Comparison of ENCODE assay signal across 8 cellular contexts in the genomic region with DNA sequence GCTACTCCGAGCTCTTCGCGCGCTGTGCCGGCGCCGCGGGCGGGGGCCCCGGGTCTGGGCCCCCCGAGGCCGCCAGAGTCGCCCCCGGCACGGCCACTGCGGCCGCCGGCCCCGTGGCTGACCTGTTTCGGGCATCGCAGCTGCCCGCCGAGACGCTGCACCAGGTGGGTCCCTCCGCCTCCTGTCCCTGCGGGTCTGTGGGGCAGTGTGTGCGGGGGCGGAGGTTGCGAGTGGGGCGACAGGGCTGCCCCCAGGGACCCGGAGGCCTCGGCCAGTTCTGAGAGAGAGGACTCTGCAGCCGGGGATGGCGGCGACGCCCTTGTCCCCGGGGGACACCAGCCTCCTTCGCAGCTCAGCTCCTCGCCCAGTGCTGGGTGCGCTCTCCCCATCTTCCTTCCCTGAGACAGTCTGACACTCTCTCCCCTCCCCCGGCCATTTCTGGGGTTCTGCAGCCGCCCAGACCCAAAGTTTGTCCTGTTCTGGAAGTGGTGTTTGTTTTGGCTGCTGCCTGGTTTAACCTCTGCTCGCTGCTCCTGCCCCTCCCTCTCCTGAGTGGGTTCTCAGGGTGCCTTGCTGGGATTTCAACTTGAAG. TPM values are rescaled to one million over a fixed set of nuclear protein-coding genes. Genes with fewer than 3 reads are reported as not detected.
A peak's percentile ranks its signal among the peaks of the same experiment; 100 is the strongest.
DNase-seq lines count a peak whose midpoint lies in the region; ATAC-seq and TF ChIP-seq lines count a peak whose summit lies in the region.

No MANE protein-coding gene starts in this region.

- peaks cover 19% of the 10 kb centered on the region for H3K27me3 Mint-ChIP-seq in activated CD4-positive, alpha-beta T cell treated with anti-CD3 and anti-CD28 coated beads, Interleukin-2, amount 10 ng/mL, durations not matched to agents 24 days and 14 days
- peaks cover 77% of the 10 kb centered on the region for H3K27me3 Mint-ChIP-seq in neural crest cell (ENCODE audit: low read depth)

- peak overlapping the region; percentile 44 for H3K4me3 ChIP-seq in epithelial cell of esophagus (ENCODE audit: low read length)

- no peaks in the 10 kb centered on the region for H3K9me3 Mint-ChIP-seq in activated CD4-positive, alpha-beta T cell treated with anti-CD3 and anti-CD28 coated beads, Interleukin-2, amount 10 ng/mL, durations not matched to agents 24 days and 14 days
- H3K9me3 Mint-ChIP-seq in neural crest cell: no peaks in the 10 kb centered on the region

- in situ Hi-C loops in KBM-7 (cut with MboI; ENCODE audit: low pct_unique_long_range_greater_than_20kb, low sequenced_read_pairs): no loop called here

- peak; percentile 15 for DNase-seq in NCI-H82 (lab: John Stamatoyannopoulos, UW)
- no peak for DNase-seq in NCI-H82 treated with DMSO at 0.1 percent for 48 hours (lab: John Stamatoyannopoulos, UW; ENCODE audit: unreplicated experiment)
- peak; percentile 56 for DNase-seq in activated CD4-positive, alpha-beta T cell treated with anti-CD3 and anti-CD28 coated beads, Interleukin-2, amount 10 ng/mL, durations not matched to agents 24 days and 14 days
- DNase-seq in epithelial cell of esophagus (ENCODE audit: low read depth): no peak
- DNase-seq in neural crest cell (ENCODE audit: low read depth, low spot score): no peak
- DNase-seq in KBM-7: no peak
- DNase-seq in NCI-H128 (lab: John Stamatoyannopoulos, UW; ENCODE audit: unreplicated experiment): no peak

- peaks cover 2% of the 10 kb centered on the region for H3K4me1 Mint-ChIP-seq in activated CD4-positive, alpha-beta T cell treated with anti-CD3 and anti-CD28 coated beads, Interleukin-2, amount 10 ng/mL, durations not matched to agents 24 days and 14 days
- H3K4me1 Mint-ChIP-seq in neural crest cell: peaks cover 3% of the 10 kb centered on the region

- peak; percentile 40 for ATAC-seq in HG03045 (IDR thresholded peaks at IDR 0.05; ENCODE audit: unreplicated experiment)

- peak overlapping the region; percentile 80 for H3K4me3 Mint-ChIP-seq in activated CD4-positive, alpha-beta T cell treated with anti-CD3 and anti-CD28 coated beads, Interleukin-2, amount 10 ng/mL, durations not matched to agents 24 days and 14 days
- H3K4me3 Mint-ChIP-seq in neural crest cell: peak overlapping the region; percentile 93

- intact Hi-C loops in activated CD4-positive, alpha-beta T cell treated with anti-CD3 and anti-CD28 coated beads, Interleukin-2, amount 10 ng/mL, durations not matched to agents 24 days and 14 days (cut with micrococcal nuclease): no loop called here

- TF ChIP-seq CTCF in epithelial cell of esophagus (IDR thresholded peaks at IDR 0.05; ENCODE audit: insufficient read depth, low read depth, low read length, missing control alignments) (no peak), neural crest cell (conservative IDR thresholded peaks at IDR 0.05) (no peak)

- no peaks in the 10 kb centered on the region for H3K36me3 Mint-ChIP-seq in activated CD4-positive, alpha-beta T cell treated with anti-CD3 and anti-CD28 coated beads, Interleukin-2, amount 10 ng/mL, durations not matched to agents 24 days and 14 days (ENCODE audit: low read depth)
- H3K36me3 Mint-ChIP-seq in neural crest cell (ENCODE audit: low read depth): no peaks in the 10 kb centered on the region

- no peak overlapping the region for H3K27ac Mint-ChIP-seq in activated CD4-positive, alpha-beta T cell treated with anti-CD3 and anti-CD28 coated beads, Interleukin-2, amount 10 ng/mL, durations not matched to agents 24 days and 14 days
- H3K27ac Mint-ChIP-seq in neural crest cell (ENCODE audit: unreplicated experiment): no peak overlapping the region

RNA-seq across cellular contexts. Expression of gene REPS2, which starts 0.6 kb away (rescaled TPM):
- not detected in 2 replicates for total RNA-seq in activated CD4-positive, alpha-beta T cell treated with anti-CD3 and anti-CD28 coated beads, Interleukin-2, amount 10 ng/mL, durations not matched to agents 24 days and 14 days
- 0.27 and 0.58 TPM in 2 replicates for total RNA-seq in neural crest cell

Comparison
In these comparisons a context has a peak if more than half of its experiments do, and no peak if none do; other contexts are left out.
1. DNase-seq: peak in NCI-H82 (single experiment) and activated CD4-positive, alpha-beta T cell treated with anti-CD3 and anti-CD28 coated beads, Interleukin-2, amount 10 ng/mL, durations not matched to agents 24 days and 14 days (single experiment); none in NCI-H82 treated with DMSO at 0.1 percent for 48 hours (single experiment), epithelial cell of esophagus (single experiment), neural crest cell (single experiment), KBM-7 (single experiment) and NCI-H128 (single experiment).